In genomic region chr3:29284578-29284977, GRCh38 we compare ENCODE assay signal across 1 cellular context.
TF ChIP-seq lines count a peak whose summit lies in the region.

No MANE protein-coding gene starts in this region.

TF ChIP-seq in GM23338, 12 proteins besides CTCF, POLR2A, EP300 and RAD21 (continued from another document):
- TF ChIP-seq ZNF462 (CRISPR knock-in tag; IDR thresholded peaks at IDR 0.05) (no peak), ZNF331 (CRISPR knock-in tag; IDR thresholded peaks at IDR 0.05; ENCODE audit: low read depth) (no peak), EZH2phosphoT487 (IDR thresholded peaks at IDR 0.05; ENCODE audit: unreplicated experiment) (no peak), JUNB (IDR thresholded peaks at IDR 0.05; ENCODE audit: unreplicated experiment) (no peak), CREB1 (CRISPR knock-in tag; IDR thresholded peaks at IDR 0.05; ENCODE audit: low read depth) (no peak), REST (IDR thresholded peaks at IDR 0.05; ENCODE audit: unreplicated experiment) (no peak), ETS1 (IDR thresholded peaks at IDR 0.05) (no peak), POLR2AphosphoS5 (IDR thresholded peaks at IDR 0.05; ENCODE audit: low read depth) (no peak), STAT1 (IDR thresholded peaks at IDR 0.05; ENCODE audit: unreplicated experiment) (no peak), EZH2 (IDR thresholded peaks at IDR 0.05; ENCODE audit: low read depth, unreplicated experiment) (no peak)
